8 cellular contexts compared by ENCODE assay signal in the genomic region with DNA sequence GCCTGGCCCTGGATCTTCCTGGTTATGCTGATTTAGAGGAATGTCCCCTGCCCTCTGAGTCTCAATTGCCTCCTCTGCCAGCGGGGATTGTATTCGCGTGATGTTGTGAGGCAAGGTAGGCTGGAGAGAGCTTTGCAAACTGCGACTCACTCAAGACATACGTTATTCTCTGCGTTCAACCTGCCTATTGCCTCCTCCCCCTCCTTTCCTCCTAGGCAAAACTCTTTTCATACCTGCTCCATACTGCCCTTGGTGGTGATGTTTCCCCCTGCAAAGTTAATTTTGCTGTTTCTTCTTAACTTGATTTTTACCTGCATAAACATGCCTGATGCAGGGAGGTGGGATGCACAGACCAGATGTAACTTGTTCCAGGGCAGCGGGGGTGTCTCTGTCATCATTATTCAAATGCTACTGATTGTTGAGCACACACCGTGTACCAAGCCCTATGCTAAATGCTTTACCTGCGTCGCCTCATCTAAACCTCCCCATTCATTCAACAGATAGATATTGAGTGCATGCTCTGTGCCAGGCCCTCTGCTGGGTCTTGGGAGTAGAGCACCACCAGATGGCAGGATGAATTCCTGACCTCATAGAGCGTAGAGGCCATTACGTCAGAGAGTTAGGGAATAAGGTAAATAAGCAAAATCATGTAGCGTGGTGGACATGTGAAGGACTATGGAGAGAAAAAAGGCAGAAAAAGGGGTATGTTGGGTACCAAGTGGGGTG. TPM values are rescaled to one million over a fixed set of nuclear protein-coding genes. Genes with fewer than 3 reads are reported as not detected.
DNase-seq lines count a peak whose midpoint lies in the region; ATAC-seq and TF ChIP-seq lines count a peak whose summit lies in the region.

No MANE protein-coding gene starts in this region.

- WGBS in testis, 2 donors: 67 to 75% methylated on average over 13 of the region's 13 CpGs
- 52 to 64% methylated on average over 13 of the region's 13 CpGs for whole genome bisulfite sequencing in lower leg skin, 2 donors

- intact Hi-C loops in testis (cut with DNase I; ENCODE audit: low total_unique reads) (no loop called here), lower leg skin (cut with DNase I; ENCODE audit: low total_unique reads) (loop anchor here (10.0 kb wide), 1 partner anchor 70 kb away; no protein-coding TSS in a partner anchor)

- no peak overlapping the region for H2AFZ ChIP-seq in OCI-LY3 (ENCODE audit: low read depth, low read length)

- no peaks in the 10 kb centered on the region for H3K79me2 ChIP-seq in OCI-LY3 (ENCODE audit: low read length)

- no peak overlapping the region for H3K4me2 ChIP-seq in OCI-LY3 (ENCODE audit: low read length)

- DNase-seq in activated CD4-positive, alpha-beta T cell treated with anti-CD3 and anti-CD28 coated beads for 48 hours: peak; percentile 8
- no peak for DNase-seq in activated CD4-positive, alpha-beta T cell treated with anti-CD3 and anti-CD28 coated beads for 4 hours
- DNase-seq in fibroblast of pulmonary artery (ENCODE audit: low read depth) (peak; percentile 22), testis (peak; percentile 32), NCI-H510A (lab: John Stamatoyannopoulos, UW) (no peak), lower leg skin (ENCODE audit: low spot score in 2 of 2) (no peak)

- H3K4me3 ChIP-seq in OCI-LY3 (ENCODE audit: low read length) (no peak overlapping the region), fibroblast of pulmonary artery (replicated peaks; ENCODE audit: low read depth, low read length) (no peak overlapping the region), testis (no peak overlapping the region), lower leg skin (ENCODE audit: low read depth, poor library complexity, severe bottlenecking) (no peak overlapping the region)

- H3K36me3 ChIP-seq in OCI-LY3 (replicated peaks; ENCODE audit: low read depth, low read length) (no peaks in the 10 kb centered on the region), testis (ENCODE audit: low read depth, missing control alignments) (no peaks in the 10 kb centered on the region)

- H3K27ac ChIP-seq in OCI-LY3 (ENCODE audit: low read length) (no peak overlapping the region), testis (no peak overlapping the region)

- TF ChIP-seq CTCF in OCI-LY3 (IDR thresholded peaks at IDR 0.05; ENCODE audit: low read depth, low read length) (peak; percentile 57), fibroblast of pulmonary artery (IDR thresholded peaks at IDR 0.05; ENCODE audit: low read length, missing control alignments) (peak; percentile 30), testis (IDR thresholded peaks at IDR 0.05) (peak in 1 of 3 experiments; percentile 3), lower leg skin (IDR thresholded peaks at IDR 0.05) (no peak)

- H3K9me3 ChIP-seq in OCI-LY3 (ENCODE audit: insufficient read depth, low read length): no peaks in the 10 kb centered on the region
- H3K9me3 ChIP-seq in testis: no peaks in the 10 kb centered on the region

- H4K20me1 ChIP-seq in OCI-LY3 (ENCODE audit: insufficient read depth, low read length): no peaks in the 10 kb centered on the region

- ATAC-seq in HG03135 (IDR thresholded peaks at IDR 0.05; ENCODE audit: unreplicated experiment): no peak

- H3K9ac ChIP-seq in OCI-LY3 (ENCODE audit: low read length): no peak overlapping the region

- peaks cover 44% of the 10 kb centered on the region for H3K4me1 ChIP-seq in OCI-LY3 (ENCODE audit: low read length)
- H3K4me1 ChIP-seq in testis: no peaks in the 10 kb centered on the region

- TF ChIP-seq POLR2A in testis (IDR thresholded peaks at IDR 0.05) (no peak), lower leg skin (IDR thresholded peaks at IDR 0.05) (no peak)

- H3K27me3 ChIP-seq in OCI-LY3 (ENCODE audit: low read depth, low read length) (no peaks in the 10 kb centered on the region), testis (no peaks in the 10 kb centered on the region)

RNA-seq across cellular contexts. Expression of a gene that starts 29.0 kb away (rescaled TPM):
- total RNA-seq in testis (1 to 10 TPM; 7.9 to 8.4 TPM), lower leg skin (1 to 10 TPM; 3.5 to 6.1 (median 4.4) TPM)
- polyA plus RNA-seq in testis (ENCODE audit: insufficient read depth, low read depth, low replicate concordance): 5.1 TPM

Comparison
In these comparisons a context has a peak if more than half of its experiments do, and no peak if none do; other contexts are left out.
1. DNase-seq: peak in activated CD4-positive, alpha-beta T cell treated with anti-CD3 and anti-CD28 coated beads for 48 hours (single experiment), fibroblast of pulmonary artery (single experiment) and testis (single experiment); none in activated CD4-positive, alpha-beta T cell treated with anti-CD3 and anti-CD28 coated beads for 4 hours (0 of 2), NCI-H510A (single experiment) and lower leg skin (0 of 2).
2. CTCF ChIP-seq: peak in OCI-LY3 (single experiment) and fibroblast of pulmonary artery (single experiment); none in lower leg skin (0 of 3).